8 cellular contexts compared by ENCODE assay signal in the genomic region with DNA sequence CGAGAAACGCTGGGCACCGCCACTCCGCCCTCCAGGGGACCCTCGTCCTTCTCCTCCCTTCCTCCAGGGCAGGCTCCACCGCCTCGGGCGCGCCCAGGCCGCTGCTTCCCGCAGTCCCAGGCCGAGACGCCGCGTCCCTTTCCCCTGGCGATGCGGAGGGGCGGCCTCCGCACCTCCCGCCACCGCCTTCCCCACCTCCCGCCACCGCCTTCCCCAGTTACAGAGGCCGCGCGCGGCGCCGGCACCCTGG. TPM values are rescaled to one million over a fixed set of nuclear protein-coding genes. Genes with fewer than 3 reads are reported as not detected.
DNase-seq lines count a peak whose midpoint lies in the region; ATAC-seq and TF ChIP-seq lines count a peak whose summit lies in the region.

No MANE protein-coding gene starts in this region.

- H3K4me3 ChIP-seq in GM06990 (replicated peaks; ENCODE audit: low read depth, low read length) (peak overlapping the region; percentile 92), NB4 (ENCODE audit: low read depth, low read length) (peak overlapping the region; percentile 90), endodermal cell (ENCODE audit: low read length) (peak overlapping the region; percentile 93)

- H3K4me3 Mint-ChIP-seq in endodermal cell (peak overlapping the region; percentile 94), natural killer cell (peak overlapping the region; percentile 99)

- no peaks in the 10 kb centered on the region for H3K4me1 ChIP-seq in endodermal cell (ENCODE audit: control insufficient read depth, insufficient read depth, low read length)

- H3K4me1 Mint-ChIP-seq in endodermal cell (peaks cover 40% of the 10 kb centered on the region), natural killer cell (peaks cover 29 to 44% of the 10 kb centered on the region in 2 donors)

- DNase-seq in GM06990 (ENCODE audit: extremely low read depth, insufficient read length) (no peak), NB4 (ENCODE audit: low read depth) (no peak), endodermal cell (no peak), natural killer cell (no peak), SW 1271 (lab: John Stamatoyannopoulos, UW) (no peak), NOMO-1 (lab: John Stamatoyannopoulos, UW; ENCODE audit: unreplicated experiment in 2 of 2) (no peak)

- no peaks in the 10 kb centered on the region for H3K9me3 ChIP-seq in endodermal cell (ENCODE audit: control insufficient read depth, low read length)

- H3K27ac ChIP-seq in endodermal cell (ENCODE audit: low read depth, low read length): peak overlapping the region; percentile 74

- H3K27me3 Mint-ChIP-seq in endodermal cell (ENCODE audit: insufficient read depth) (no peaks in the 10 kb centered on the region), natural killer cell (ENCODE audit: low read depth in 2 of 2) (no peaks in the 10 kb centered on the region)

- H3K9me3 Mint-ChIP-seq in endodermal cell (no peaks in the 10 kb centered on the region), natural killer cell (no peaks in the 10 kb centered on the region)

- ATAC-seq in natural killer cell (peak in 2 of 3 donors; percentile 32 to 47), HG02623 (IDR thresholded peaks at IDR 0.05; ENCODE audit: unreplicated experiment) (no peak), GM18909 (IDR thresholded peaks at IDR 0.05; ENCODE audit: poor library complexity, unreplicated experiment) (no peak)

- no peak for TF ChIP-seq CTCF in GM06990 (IDR thresholded peaks at IDR 0.05; ENCODE audit: insufficient read depth, low read length, poor library complexity, severe bottlenecking)
- TF ChIP-seq CTCF in NB4 (IDR thresholded peaks at IDR 0.05; ENCODE audit: low read depth, low read length): no peak
- TF ChIP-seq CTCF in endodermal cell (conservative IDR thresholded peaks at IDR 0.05): no peak
- no peak for TF ChIP-seq CTCF in natural killer cell (IDR thresholded peaks at IDR 0.05)

- TF ChIP-seq POLR2A in NB4 (IDR thresholded peaks at IDR 0.05; ENCODE audit: extremely low read depth, insufficient read length): no peak

- H3K36me3 Mint-ChIP-seq in endodermal cell (ENCODE audit: low read depth) (peaks cover 6% of the 10 kb centered on the region), natural killer cell (no peaks in the 10 kb centered on the region)

- H3K36me3 ChIP-seq in GM06990 (ENCODE audit: control insufficient read depth, insufficient read depth, low read length) (no peaks in the 10 kb centered on the region), endodermal cell (ENCODE audit: control insufficient read depth, insufficient read depth, low read length) (peaks cover 2% of the 10 kb centered on the region)

- H3K27ac Mint-ChIP-seq in endodermal cell: peak overlapping the region; percentile 94
- H3K27ac Mint-ChIP-seq in natural killer cell: peak overlapping the region; percentile 77 to 81

- intact Hi-C loops in natural killer cell (cut with micrococcal nuclease): no loop called here

- no peaks in the 10 kb centered on the region for H3K27me3 ChIP-seq in GM06990 (replicated peaks; ENCODE audit: control insufficient read depth, insufficient read depth, low read length)
- no peaks in the 10 kb centered on the region for H3K27me3 ChIP-seq in endodermal cell (ENCODE audit: control insufficient read depth, insufficient read depth, low read length, poor library complexity, severe bottlenecking)

- H3K9ac ChIP-seq in endodermal cell (ENCODE audit: extremely low read depth, low read length, poor library complexity, severe bottlenecking): peak overlapping the region; percentile 69

- WGBS in endodermal cell (ENCODE audit: insufficient coverage in 1 of 2, insufficient read length in 1 of 2), 2 experiments: 0% methylated on average over 29 of the region's 29 CpGs; no CpG with 5 or more reads in 1 of the 2 experiments

RNA-seq across cellular contexts. Expression of gene TXN, which starts 0.2 kb away (rescaled TPM):
- total RNA-seq in endodermal cell (100 to 1,000 TPM; 282 to 336 TPM), natural killer cell (10 to 100 TPM; 27.2 to 41.9 (median 36.8) TPM)
- 222 TPM for polyA plus RNA-seq in endodermal cell (2013, experiment 1 of 2)
- 207 TPM for polyA plus RNA-seq in endodermal cell (2013, experiment 2 of 2)

RNA-seq across cellular contexts. Expression of gene C9orf152, which starts 48.1 kb away (rescaled TPM):
- total RNA-seq in endodermal cell (not detected), natural killer cell (not detected)
- polyA plus RNA-seq in endodermal cell (2013, experiment 1 of 2): not detected
- polyA plus RNA-seq in endodermal cell (2013, experiment 2 of 2): not detected

Comparison
In these comparisons a context has a peak if more than half of its experiments do, and no peak if none do; other contexts are left out.
1. ATAC-seq: peak in natural killer cell (2 of 3); none in HG02623 (single experiment) and GM18909 (single experiment).
2. RNA of gene TXN, which starts 0.2 kb away (total RNA-seq): 282 to 336 TPM in endodermal cell; 27.2 to 41.9 TPM in natural killer cell; every median in the first group is over 4 times any median in the second.
3. Peak in every context shown above with its lines, with median percentiles within 50 percentile points of each other: H3K4me3 ChIP-seq.